Comparison of ENCODE assay signal across 18 cellular contexts in the genomic region with DNA sequence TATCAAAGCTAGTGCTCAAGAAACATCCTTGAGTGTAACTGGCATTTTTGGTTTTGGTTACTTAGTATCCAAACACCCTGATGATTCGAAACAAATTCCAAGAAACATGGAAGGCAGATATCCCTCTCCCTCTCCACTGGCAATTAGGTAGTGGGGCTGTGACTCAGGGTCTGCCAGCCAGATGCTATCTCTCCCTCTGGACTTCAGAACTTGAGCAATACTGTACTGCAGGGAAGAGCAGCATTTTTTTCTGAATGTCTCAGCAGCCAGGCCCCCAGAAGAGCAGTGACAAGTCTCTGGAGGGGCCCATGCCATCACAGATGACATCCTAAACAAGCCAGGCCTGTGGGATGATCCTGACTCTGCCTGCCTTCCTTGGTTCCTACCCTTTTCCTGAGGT. TPM values are rescaled to one million over a fixed set of nuclear protein-coding genes. Genes with fewer than 3 reads are reported as not detected.
DNase-seq lines count a peak whose midpoint lies in the region; ATAC-seq and TF ChIP-seq lines count a peak whose summit lies in the region.
"Had no signal": no experiment of that assay in that cellular context is flagged by ENCODE, and none has a peak within 500 bp of the region (broad histone marks: within the 10 kb centered on the region; RNA-seq: fewer than 3 reads in every experiment).

No MANE protein-coding gene starts in this region.

- H3K18ac ChIP-seq in trophoblast cell (ENCODE audit: low read length) = no peak overlapping the region

- no peak overlapping the region for H3K4ac ChIP-seq in trophoblast cell (ENCODE audit: low read depth, low read length)

- no peak for ATAC-seq in HG03565 (IDR thresholded peaks at IDR 0.05; ENCODE audit: unreplicated experiment)

- DNase-seq in EL (peak; percentile 56), NCI-H226 (peak; percentile 8), fibroblast of gingiva (ENCODE audit: low read depth) (peak; percentile 26), trophoblast cell (peak; percentile 80 to 83), C1 segment of cervical spinal cord (lab: John Stamatoyannopoulos, UW) (no peak), adrenal gland (no peak), SHP77 treated with DMSO at 0.1 percent for 48 hours (lab: John Stamatoyannopoulos, UW) (no peak)
- DNase-seq: ACHN; BE2C; CD4-positive, alpha-beta memory T cell; DND-41; H7; Karpas-422; NCI-H1105 treated with DMSO at 0.1 percent for 48 hours; NCI-H187; NCI-H69; SHP77 had no signal

- H3K9me3 ChIP-seq in trophoblast cell (ENCODE audit: insufficient read depth, low read depth, low read length) = no peaks in the 10 kb centered on the region
- no peaks in the 10 kb centered on the region for H3K9me3 ChIP-seq in adrenal gland (replicated peaks in 1 of 3)
- H3K9me3 ChIP-seq: BE2C had no signal

- H3K27me3 ChIP-seq in trophoblast cell (ENCODE audit: insufficient read depth, low read length) (no peaks in the 10 kb centered on the region), adrenal gland (no peaks in the 10 kb centered on the region)
- H3K27me3 ChIP-seq: BE2C had no signal

- no peak overlapping the region for H2AFZ ChIP-seq in trophoblast cell (ENCODE audit: insufficient read depth, low read length, poor library complexity)

- H3K4me3 ChIP-seq in trophoblast cell (ENCODE audit: low read depth, low read length) (no peak overlapping the region), adrenal gland (no peak overlapping the region)

- no peak overlapping the region for H4K12ac ChIP-seq in trophoblast cell (ENCODE audit: low read depth, low read length)

- no peak overlapping the region for H4K8ac ChIP-seq in trophoblast cell (ENCODE audit: low read depth, low read length)

- H3K4me1 ChIP-seq in trophoblast cell (ENCODE audit: control insufficient read depth in 1 of 2, insufficient read depth in 2 of 2, low read length in 2 of 2) (peaks cover 0 to 2% of the 10 kb centered on the region in 2 experiments), adrenal gland (replicated peaks in 1 of 2) (no peaks in the 10 kb centered on the region)
- H3K4me1 ChIP-seq: BE2C had no signal

- H3K27ac ChIP-seq in trophoblast cell (ENCODE audit: low read depth, low read length) (peak overlapping the region; percentile 52), adrenal gland (no peak overlapping the region)

- H3K79me2 ChIP-seq in trophoblast cell (ENCODE audit: control insufficient read depth, insufficient read depth, low read length, poor library complexity) = no peaks in the 10 kb centered on the region

- no peak overlapping the region for H2BK120ac ChIP-seq in trophoblast cell (ENCODE audit: insufficient read depth, low read length, poor library complexity)

- H3K23ac ChIP-seq in trophoblast cell (ENCODE audit: low read length) = no peak overlapping the region

- TF ChIP-seq CTCF in adrenal gland (IDR thresholded peaks at IDR 0.05) = no peak

- H3K4me2 ChIP-seq in trophoblast cell (ENCODE audit: low read length) = no peak overlapping the region

- no peak overlapping the region for H2AK5ac ChIP-seq in trophoblast cell (ENCODE audit: low read length)

- no peak overlapping the region for H4K91ac ChIP-seq in trophoblast cell (ENCODE audit: low read depth, low read length)

- no peak overlapping the region for H2BK12ac ChIP-seq in trophoblast cell (ENCODE audit: low read length)

- no CpG with 5 or more reads among the region's 1 CpG for WGBS in trophoblast cell (ENCODE audit: extremely low coverage, insufficient coverage, insufficient read length)
- WGBS in adrenal gland, 4 donors = 50 to 80% (median 70%) methylated on average over 1 of the region's 1 CpG

- no peak overlapping the region for H3K14ac ChIP-seq in trophoblast cell (ENCODE audit: low read length)

- H3K36me3 ChIP-seq in trophoblast cell (ENCODE audit: control insufficient read depth in 1 of 2, insufficient read depth in 2 of 2, low read length in 2 of 2) (no peaks in the 10 kb centered on the region), adrenal gland (replicated peaks in 1 of 2) (no peaks in the 10 kb centered on the region)
- H3K36me3 ChIP-seq: BE2C had no signal

- no peak for TF ChIP-seq POLR2A in adrenal gland (IDR thresholded peaks at IDR 0.05)

- H3K9ac ChIP-seq in trophoblast cell (ENCODE audit: low read length) = no peak overlapping the region

- no peaks in the 10 kb centered on the region for H3K79me1 ChIP-seq in trophoblast cell (ENCODE audit: low read length)

- intact Hi-C loops in adrenal gland (cut with DNase I) = no loop called here

- no peak overlapping the region for H2BK5ac ChIP-seq in trophoblast cell (ENCODE audit: low read depth, low read length, poor library complexity)

RNA-seq across cellular contexts. Expression of gene BCORL1, which starts 37.3 kb away (rescaled TPM):
- 26.2 and 26.3 TPM in 2 replicates for polyA plus RNA-seq in trophoblast cell (2013)
- 10 to 100 TPM in 4 of 8 donors, 1 to 10 TPM in 4; 4.2 to 18.5 (median 10.2) TPM for total RNA-seq in adrenal gland
- polyA plus RNA-seq in adrenal gland = 1 to 10 TPM; 2.8 to 8.4 (median 5.5) TPM

RNA-seq across cellular contexts. Expression of gene UTP14A, which starts 39.2 kb away (rescaled TPM):
- 16.0 and 16.8 TPM in 2 replicates for polyA plus RNA-seq in trophoblast cell (2013)
- total RNA-seq in adrenal gland = 10 to 100 TPM; 10.1 to 17.5 (median 15.1) TPM
- 10 to 100 TPM; 10.7 to 28.1 (median 11.1) TPM for polyA plus RNA-seq in adrenal gland

Comparison
In these comparisons a context has a peak if more than half of its experiments do, and no peak if none do; other contexts are left out.
1. DNase-seq: peak in EL (single experiment), NCI-H226 (single experiment), fibroblast of gingiva (single experiment) and trophoblast cell (2 of 2); none in C1 segment of cervical spinal cord (0 of 14), adrenal gland (0 of 7) and SHP77 treated with DMSO at 0.1 percent for 48 hours (single experiment).